10 cellular contexts compared by ENCODE assay signal in genomic region chr5:137014731-137015130, GRCh38.
"Had no signal": no experiment of that assay in that cellular context is flagged by ENCODE, and none has a peak within 500 bp of the region (broad histone marks: within the 10 kb centered on the region; RNA-seq: fewer than 3 reads in every experiment).

No MANE protein-coding gene starts in this region.

- H3K4me3 ChIP-seq: GM23248, GM23338, HAP-1 had no signal

- H3K27ac ChIP-seq: GM23248 had no signal

- H3K9ac ChIP-seq: GM23248 had no signal

- H3K9me3 ChIP-seq: HAP-1 had no signal

- H3K4me1 ChIP-seq: HAP-1 had no signal

- DNase-seq: GM23248, GOT3, H7, H9, HCEC 1CT, HFFc6 had no signal

- H3K27ac Mint-ChIP-seq: GM23338, H9, HFFc6 had no signal

- H3K9me3 Mint-ChIP-seq: GM23338, H9, HFFc6 had no signal

- H3K36me3 ChIP-seq: HAP-1 had no signal

- H3K4me3 Mint-ChIP-seq: GM23338, H9, HFFc6 had no signal

- H3K4me2 ChIP-seq: GM23338 had no signal

- FAIRE-seq: H1, H54 had no signal

- H2AFZ ChIP-seq: GM23248, GM23338 had no signal
